ENCODE assay signal across 13 cellular contexts in genomic region chr4:154004859-154005520, GRCh38.
DNase-seq lines count a peak whose midpoint lies in the region; ATAC-seq and TF ChIP-seq lines count a peak whose summit lies in the region.
"Had no signal": no experiment of that assay in that cellular context is flagged by ENCODE, and none has a peak within 500 bp of the region (broad histone marks: within the 10 kb centered on the region; RNA-seq: fewer than 3 reads in every experiment).

No MANE protein-coding gene starts in this region.

- intact Hi-C loops in left ventricle myocardium superior (cut with micrococcal nuclease) (no loop called here), Right ventricle myocardium inferior (cut with DNase I) (no loop called here), left colon (cut with DNase I, micrococcal nuclease) (no loop called here)

- H3K27me3 ChIP-seq in fibroblast of lung (ENCODE audit: control insufficient read depth, insufficient read depth, low read length) (no peaks in the 10 kb centered on the region), osteoblast (ENCODE audit: insufficient read depth, low read length) (no peaks in the 10 kb centered on the region)

- H3K9me3 ChIP-seq in fibroblast of lung (ENCODE audit: control insufficient read depth, insufficient read depth, low read depth, low read length), result no peaks in the 10 kb centered on the region
- no peaks in the 10 kb centered on the region for H3K9me3 ChIP-seq in osteoblast (ENCODE audit: low read depth, low read length)
- H3K9me3 ChIP-seq: A549 had no signal

- peak overlapping the region; percentile 63 for H3K27ac ChIP-seq in fibroblast of lung (ENCODE audit: insufficient read depth, low read length)
- H3K27ac ChIP-seq in osteoblast (ENCODE audit: low read depth, low read length), result peak overlapping the region; percentile 45
- H3K27ac ChIP-seq: A549 had no signal

- ATAC-seq in left ventricle myocardium superior (peak; percentile 45), Right ventricle myocardium inferior (no peak), left colon (no peak)
- ATAC-seq: A549, K562, left lobe of liver had no signal

- no peak overlapping the region for H3K4me3 ChIP-seq in fibroblast of lung (replicated peaks in 1 of 4; ENCODE audit: control extremely low read depth in 1 of 4, insufficient read depth in 1 of 4, low read depth in 3 of 4, low read length in 4 of 4)
- no peak overlapping the region for H3K4me3 ChIP-seq in osteoblast (ENCODE audit: insufficient read depth, low read length)
- H3K4me3 ChIP-seq: A549, K562 had no signal

- no peak for DNase-seq in left ventricle myocardium superior
- DNase-seq in Right ventricle myocardium inferior (ENCODE audit: missing footprints), result no peak
- peak; percentile 62 to 92 for DNase-seq in fibroblast of lung (ENCODE audit: low read depth in 2 of 2)
- DNase-seq in osteoblast (ENCODE audit: insufficient read length, low spot score, missing footprints), result peak; percentile 80
- no peak for DNase-seq in activated CD4-positive, alpha-beta T cell treated with anti-CD3 and anti-CD28 coated beads for 4 hours
- DNase-seq in left colon, result no peak
- no peak for DNase-seq in DMS114 treated with DMSO at 0.1 percent for 48 hours (lab: John Stamatoyannopoulos, UW; ENCODE audit: unreplicated experiment)
- no peak for DNase-seq in stimulated activated naive CD4-positive, alpha-beta T cell (lab: John Stamatoyannopoulos, UW)
- DNase-seq: activated CD4-positive, CD25-positive, alpha-beta regulatory T cell treated with anti-CD3 and anti-CD28 coated beads, Interleukin-2, amount 50 U/mL, for 72 hours; retina had no signal

- H4K20me1 ChIP-seq in fibroblast of lung (ENCODE audit: control insufficient read depth, extremely low read depth, insufficient read depth, low read length) (no peaks in the 10 kb centered on the region), osteoblast (ENCODE audit: insufficient read depth, low read length) (no peaks in the 10 kb centered on the region)

- H3K79me2 ChIP-seq in fibroblast of lung (ENCODE audit: control insufficient read depth, insufficient read depth, low read length), result no peaks in the 10 kb centered on the region
- no peaks in the 10 kb centered on the region for H3K79me2 ChIP-seq in osteoblast (ENCODE audit: insufficient read depth, low read length)

- H3K36me3 ChIP-seq in fibroblast of lung (ENCODE audit: control insufficient read depth, insufficient read depth, low read length) (no peaks in the 10 kb centered on the region), osteoblast (ENCODE audit: insufficient read depth, low read length) (no peaks in the 10 kb centered on the region)

- peak overlapping the region; percentile 12 for H2AFZ ChIP-seq in fibroblast of lung (ENCODE audit: low read length)
- H2AFZ ChIP-seq in osteoblast (ENCODE audit: low read length), result no peak overlapping the region

- H3K9ac ChIP-seq in fibroblast of lung (ENCODE audit: insufficient read depth, low read length), result no peak overlapping the region

- TF ChIP-seq CTCF in fibroblast of lung (conservative IDR thresholded peaks at IDR 0.05 in 1 of 2, IDR thresholded peaks at IDR 0.05 in 1 of 2; ENCODE audit: low read depth in 1 of 2, low read length in 2 of 2) (no peak), osteoblast (IDR thresholded peaks at IDR 0.05; ENCODE audit: extremely low read depth, low read depth, low read length) (no peak)

- H3K4me1 ChIP-seq in fibroblast of lung (ENCODE audit: control insufficient read depth, extremely low read depth, insufficient read depth, low read length), result peaks cover 8% of the 10 kb centered on the region
- no peaks in the 10 kb centered on the region for H3K4me1 ChIP-seq in osteoblast (ENCODE audit: insufficient read depth, low read length)
- H3K4me1 ChIP-seq: A549 had no signal

- no peak overlapping the region for H3K4me2 ChIP-seq in fibroblast of lung (ENCODE audit: extremely low read depth, insufficient read depth, low read length)
- H3K4me2 ChIP-seq in osteoblast (ENCODE audit: insufficient read depth, low read length), result no peak overlapping the region
- H3K4me2 ChIP-seq: A549 had no signal

Comparison
In these comparisons a context has a peak if more than half of its experiments do, and no peak if none do; other contexts are left out.
1. DNase-seq: peak in fibroblast of lung (2 of 2) and osteoblast (single experiment); none in left ventricle myocardium superior (single experiment), Right ventricle myocardium inferior (single experiment), activated CD4-positive, alpha-beta T cell treated with anti-CD3 and anti-CD28 coated beads for 4 hours (0 of 2), left colon (0 of 2), DMS114 treated with DMSO at 0.1 percent for 48 hours (single experiment) and stimulated activated naive CD4-positive, alpha-beta T cell (0 of 6).